In the genomic region with DNA sequence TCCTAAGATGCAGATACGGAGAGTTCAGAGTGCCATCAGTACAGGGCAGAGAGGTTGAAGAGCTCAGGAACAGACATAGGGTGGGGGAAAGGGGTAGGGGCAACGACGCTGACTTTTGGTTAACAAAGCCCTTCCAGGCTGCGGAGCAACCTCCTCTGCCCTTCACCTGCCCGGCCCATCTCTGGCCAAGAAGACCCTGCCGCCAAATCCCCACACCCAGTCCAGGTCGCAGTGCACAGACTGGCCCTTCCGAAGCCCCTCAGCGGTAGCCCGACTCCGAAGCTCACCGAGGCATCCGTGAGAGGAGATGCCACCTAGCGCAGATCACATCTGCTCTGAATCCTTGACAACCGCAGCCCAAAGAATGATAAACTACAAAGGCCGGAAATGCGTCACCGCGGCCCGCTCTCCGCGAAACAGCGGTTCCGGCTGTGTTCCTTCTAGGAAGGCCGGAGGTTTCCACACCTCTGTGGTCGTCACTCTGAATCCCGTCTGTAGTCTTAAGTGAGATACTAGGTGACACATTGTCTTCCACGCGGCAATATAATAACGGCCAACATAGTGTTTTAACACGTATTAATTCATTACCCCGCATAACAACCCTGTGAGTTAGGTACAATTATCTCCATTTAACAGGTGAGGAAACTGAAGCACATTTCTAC, we compare ENCODE assay signal across 9 cellular contexts. TPM values are rescaled to one million over a fixed set of nuclear protein-coding genes. Genes with fewer than 3 reads are reported as not detected.
DNase-seq lines count a peak whose midpoint lies in the region; ATAC-seq and TF ChIP-seq lines count a peak whose summit lies in the region.
"Had no signal": no experiment of that assay in that cellular context is flagged by ENCODE, and none has a peak within 500 bp of the region (broad histone marks: within the 10 kb centered on the region; RNA-seq: fewer than 3 reads in every experiment).

Gene ZSCAN23 (minus strand): TSS at position 380 of the 662 bp plus-strand sequence. CDS start 7,225 bp downstream, outside the sequence.

- H3K36me3 ChIP-seq in NT2/D1 (ENCODE audit: insufficient read depth, insufficient read length, low read length) (peaks cover 12% of the 10 kb centered on the region), esophagus squamous epithelium (no peaks in the 10 kb centered on the region), mucosa of stomach (ENCODE audit: control insufficient read depth, insufficient read depth, low read length) (no peaks in the 10 kb centered on the region)

- H3K27ac Mint-ChIP-seq in activated T-cell treated with anti-CD3 and anti-CD28 coated beads, Interleukin-2, amount 50 U/mL, for 24 hours, result peak within 1 kb of the TSS; percentile 93

- peaks cover 38% of the 10 kb centered on the region for H3K27me3 Mint-ChIP-seq in activated T-cell treated with anti-CD3 and anti-CD28 coated beads, Interleukin-2, amount 50 U/mL, for 24 hours

- peak within 1 kb of the TSS in 2 of 4 donors; percentile 41 to 57 for H3K27ac ChIP-seq in esophagus squamous epithelium

- H3K4me3 Mint-ChIP-seq in activated T-cell treated with anti-CD3 and anti-CD28 coated beads, Interleukin-2, amount 50 U/mL, for 24 hours, result peak within 1 kb of the TSS; percentile 97

- no peak for TF ChIP-seq CTCF in esophagus squamous epithelium (IDR thresholded peaks at IDR 0.05)

- 2 to 9% methylated on average over 17 to 31 of the region's 32 CpGs for WGBS in esophagus squamous epithelium, 2 donors

- peak within 1 kb of the TSS; percentile 91 for H3K4me3 ChIP-seq in NT2/D1 (ENCODE audit: insufficient read length, low read depth)
- peak within 1 kb of the TSS; percentile 37 to 76 (median 54) for H3K4me3 ChIP-seq in esophagus squamous epithelium
- peak within 1 kb of the TSS; percentile 71 for H3K4me3 ChIP-seq in mucosa of stomach (ENCODE audit: low read length)

- H3K9me3 Mint-ChIP-seq in activated T-cell treated with anti-CD3 and anti-CD28 coated beads, Interleukin-2, amount 50 U/mL, for 24 hours, result peaks cover 10% of the 10 kb centered on the region

- peaks cover 2% of the 10 kb centered on the region for H3K36me3 Mint-ChIP-seq in activated T-cell treated with anti-CD3 and anti-CD28 coated beads, Interleukin-2, amount 50 U/mL, for 24 hours (ENCODE audit: low read depth)

- H3K4me1 Mint-ChIP-seq in activated T-cell treated with anti-CD3 and anti-CD28 coated beads, Interleukin-2, amount 50 U/mL, for 24 hours (ENCODE audit: low read depth), result peaks cover 32% of the 10 kb centered on the region

- ATAC-seq in GM19328 (IDR thresholded peaks at IDR 0.05; ENCODE audit: unreplicated experiment) (peak; percentile 86), HG03521 (IDR thresholded peaks at IDR 0.05; ENCODE audit: unreplicated experiment) (peak; percentile 76)
- ATAC-seq: HCT116 had no signal

- H3K9ac ChIP-seq in NT2/D1 (ENCODE audit: insufficient read length, low read depth) (peak within 1 kb of the TSS; percentile 82), mucosa of stomach (ENCODE audit: low read length) (peak within 1 kb of the TSS; percentile 54)

- intact Hi-C loops in esophagus squamous epithelium (cut with DNase I), result no loop called here

- H3K9me3 ChIP-seq in NT2/D1 (ENCODE audit: insufficient read depth, low read length), result peaks cover 5% of the 10 kb centered on the region; the same call in 1 of the 2 replicates
- H3K9me3 ChIP-seq in esophagus squamous epithelium, result peaks cover 0 to 5% (median 0%) of the 10 kb centered on the region in 3 donors
- H3K9me3 ChIP-seq in mucosa of stomach (ENCODE audit: control insufficient read depth, low read length), result no peaks in the 10 kb centered on the region

- DNase-seq in AG20443 (ENCODE audit: low spot score) (peak; percentile 92), NT2/D1 (ENCODE audit: low read depth, low spot score) (peak; percentile 67), esophagus squamous epithelium (lab: John Stamatoyannopoulos, UW) (peak; percentile 5)
- peak; percentile 86 for DNase-seq in activated T-cell treated with anti-CD3 and anti-CD28 coated beads, Interleukin-2, amount 50 U/mL, for 24 hours
- DNase-seq in stimulated activated CD8-positive, alpha-beta memory T cell treated with anti-CD3 and anti-CD28 coated beads, Interleukin-4, amount 100 ng/mL, for 24 hours (ENCODE audit: low read depth), result peak; percentile 73

- peaks cover 8% of the 10 kb centered on the region for H3K27me3 ChIP-seq in NT2/D1 (ENCODE audit: insufficient read depth, insufficient read length)
- peaks cover 0 to 51% (median 5%) of the 10 kb centered on the region in 4 donors for H3K27me3 ChIP-seq in esophagus squamous epithelium
- peaks cover 27% of the 10 kb centered on the region for H3K27me3 ChIP-seq in mucosa of stomach (ENCODE audit: control insufficient read depth, insufficient read depth, low read length)

- TF ChIP-seq POLR2A in esophagus squamous epithelium (IDR thresholded peaks at IDR 0.05), result no peak

- no peaks in the 10 kb centered on the region for H3K4me1 ChIP-seq in NT2/D1 (ENCODE audit: insufficient read depth, insufficient read length)
- H3K4me1 ChIP-seq in esophagus squamous epithelium, result peaks cover 0 to 22% (median 3%) of the 10 kb centered on the region in 3 donors
- H3K4me1 ChIP-seq in mucosa of stomach (ENCODE audit: control insufficient read depth, insufficient read depth, low read length), result no peaks in the 10 kb centered on the region

RNA-seq across cellular contexts. Expression of gene ZSCAN23, which starts in this region (rescaled TPM):
- total RNA-seq in esophagus squamous epithelium, result 1 to 10 TPM in 2 of 4 donors, under 1 TPM in 2; 0.35 to 1.1 (median 0.84) TPM

Comparison
In these comparisons a context has a peak if more than half of its experiments do, and no peak if none do; other contexts are left out.
1. DNase-seq: peak in every context shown above with its lines; median percentile 92 in AG20443; 86 in activated T-cell treated with anti-CD3 and anti-CD28 coated beads, Interleukin-2, amount 50 U/mL, for 24 hours; 73 in stimulated activated CD8-positive, alpha-beta memory T cell treated with anti-CD3 and anti-CD28 coated beads, Interleukin-4, amount 100 ng/mL, for 24 hours; 67 in NT2/D1; 5 in esophagus squamous epithelium.